8 cellular contexts compared by ENCODE assay signal in genomic region chr5:81631124-81631523, GRCh38.
DNase-seq lines count a peak whose midpoint lies in the region; ATAC-seq and TF ChIP-seq lines count a peak whose summit lies in the region.
"Had no signal": no experiment of that assay in that cellular context is flagged by ENCODE, and none has a peak within 500 bp of the region (broad histone marks: within the 10 kb centered on the region; RNA-seq: fewer than 3 reads in every experiment).

No MANE protein-coding gene starts in this region.

- intact Hi-C loops in spleen (cut with DNase I; ENCODE audit: low total_unique reads) = no loop called here

- TF ChIP-seq CTCF in Peyer's patch (IDR thresholded peaks at IDR 0.05) (no peak), spleen (IDR thresholded peaks at IDR 0.05 in 8 of 11, conservative IDR thresholded peaks at IDR 0.05 in 3 of 11) (no peak)

- H3K27me3 ChIP-seq in Peyer's patch = no peaks in the 10 kb centered on the region
- no peaks in the 10 kb centered on the region for H3K27me3 ChIP-seq in spleen (replicated peaks in 1 of 7)

- 23 to 38% (median 33%) methylated on average over 7 of the region's 7 CpGs for WGBS in spleen, 5 donors

- H3K4me1 ChIP-seq in Peyer's patch = no peaks in the 10 kb centered on the region
- peaks cover 0 to 17% (median 0%) of the 10 kb centered on the region in 6 donors for H3K4me1 ChIP-seq in spleen

- DNase-seq in Peyer's patch (peak in 2 of 3 donors; percentile 17 to 52), NCI-H187 (lab: John Stamatoyannopoulos, UW) (no peak), epidermal melanocyte (ENCODE audit: insufficient read length, low spot score) (no peak), spleen (no peak)
- peak; percentile 8 to 21 for DNase-seq in stimulated activated CD4-positive, alpha-beta T cell treated with anti-CD3 and anti-CD28 coated beads, Interleukin-4, amount 100 ng/mL, for 48 hours (ENCODE audit: low read depth in 2 of 2)

- H3K27ac ChIP-seq in Peyer's patch (no peak overlapping the region), spleen (no peak overlapping the region)
- H3K27ac ChIP-seq: VCaP had no signal

- no peak for TF ChIP-seq POLR2A in Peyer's patch (IDR thresholded peaks at IDR 0.05)
- TF ChIP-seq POLR2A in spleen (IDR thresholded peaks at IDR 0.05) = no peak

- H3K36me3 ChIP-seq in Peyer's patch = no peaks in the 10 kb centered on the region
- H3K36me3 ChIP-seq in spleen = peaks cover 0 to 13% (median 0%) of the 10 kb centered on the region in 6 donors

- no peaks in the 10 kb centered on the region for H3K9me3 ChIP-seq in Peyer's patch
- H3K9me3 ChIP-seq in spleen = no peaks in the 10 kb centered on the region

- ATAC-seq in GM18909 (IDR thresholded peaks at IDR 0.05; ENCODE audit: poor library complexity, unreplicated experiment) (peak; percentile 89), HG02623 (IDR thresholded peaks at IDR 0.05; ENCODE audit: unreplicated experiment) (peak; percentile 84)

- no peak overlapping the region for H3K4me3 ChIP-seq in Peyer's patch
- no peak overlapping the region for H3K4me3 ChIP-seq in spleen

Comparison
In these comparisons a context has a peak if more than half of its experiments do, and no peak if none do; other contexts are left out.
1. DNase-seq: peak in Peyer's patch (2 of 3) and stimulated activated CD4-positive, alpha-beta T cell treated with anti-CD3 and anti-CD28 coated beads, Interleukin-4, amount 100 ng/mL, for 48 hours (2 of 2); none in NCI-H187 (0 of 2), epidermal melanocyte (single experiment) and spleen (single experiment).